In genomic region chr18:79394438-79395307, GRCh38 we compare ENCODE assay signal across 8 cellular contexts. TPM values are rescaled to one million over a fixed set of nuclear protein-coding genes. Genes with fewer than 3 reads are reported as not detected.
DNase-seq lines count a peak whose midpoint lies in the region; ATAC-seq and TF ChIP-seq lines count a peak whose summit lies in the region.

No MANE protein-coding gene starts in this region.

- peaks cover 19 to 30% of the 10 kb centered on the region in 2 donors for H3K4me1 ChIP-seq in gastrocnemius medialis

- H3K27ac ChIP-seq in gastrocnemius medialis, result peak overlapping the region; percentile 93 to 97 (median 96)

- H3K36me3 ChIP-seq in gastrocnemius medialis, result no peaks in the 10 kb centered on the region

- TF ChIP-seq POLR2A in gastrocnemius medialis (IDR thresholded peaks at IDR 0.05), result no peak

- H3K9me3 ChIP-seq in gastrocnemius medialis, result no peaks in the 10 kb centered on the region

- DNase-seq in GM03348 (ENCODE audit: low spot score) (peak; percentile 75), NCI-H69 (lab: John Stamatoyannopoulos, UW) (peak; percentile 64), left cardiac atrium (peak; percentile 56), gastrocnemius medialis (no peak), NCI-H2029 (lab: John Stamatoyannopoulos, UW) (no peak)
- peak; percentile 82 for DNase-seq in activated naive CD4-positive, alpha-beta T cell treated with Interleukin-2 at 50 U/mL for 16 hours

- in situ Hi-C loops in gastrocnemius medialis (cut with MboI; ENCODE audit: low sequenced_read_pairs in 4 of 4), result no loop called here

- ATAC-seq in left cardiac atrium (peak; percentile 6 to 29), gastrocnemius medialis (peak; percentile 29 to 31), GM19328 (IDR thresholded peaks at IDR 0.05; ENCODE audit: unreplicated experiment) (no peak), GM19324 (IDR thresholded peaks at IDR 0.05; ENCODE audit: low FRiP score, unreplicated experiment) (no peak)

- no peaks in the 10 kb centered on the region for H3K27me3 ChIP-seq in gastrocnemius medialis

- intact Hi-C loops in left cardiac atrium (cut with DNase I) (loop anchor here (5.0 kb wide), 2 partner anchors 113 to 133 kb away; no protein-coding TSS in a partner anchor), gastrocnemius medialis (cut with DNase I; ENCODE audit: low total_unique reads) (loop anchor here (2.0 to 5.0 kb wide), 3 partner anchors 133 to 326 kb away; partner anchors contain the start of genes ATP9B and CTDP1)

- peak overlapping the region; percentile 65 to 76 (median 68) for H3K4me3 ChIP-seq in gastrocnemius medialis

- TF ChIP-seq CTCF in gastrocnemius medialis (IDR thresholded peaks at IDR 0.05 in 4 of 5, conservative IDR thresholded peaks at IDR 0.05 in 1 of 5), result peak in 3 of 5 experiments; percentile 16 to 28 (median 16)

RNA-seq across cellular contexts. Expression of gene NFATC1, which starts 1.1 kb away (rescaled TPM):
- total RNA-seq in left cardiac atrium (10 to 100 TPM; 17.1 to 18.9 TPM), gastrocnemius medialis (10 to 100 TPM in 3 of 4 donors, 1 to 10 TPM in 1; 7.1 to 74.7 (median 28.4) TPM)

Comparison
In these comparisons a context has a peak if more than half of its experiments do, and no peak if none do; other contexts are left out.
1. DNase-seq: peak in GM03348 (single experiment), NCI-H69 (single experiment), activated naive CD4-positive, alpha-beta T cell treated with Interleukin-2 at 50 U/mL for 16 hours (single experiment) and left cardiac atrium (single experiment); none in gastrocnemius medialis (0 of 2) and NCI-H2029 (single experiment).
2. ATAC-seq: peak in left cardiac atrium (2 of 2) and gastrocnemius medialis (2 of 2); none in GM19328 (single experiment) and GM19324 (single experiment).